11 cellular contexts compared by ENCODE assay signal in the genomic region with DNA sequence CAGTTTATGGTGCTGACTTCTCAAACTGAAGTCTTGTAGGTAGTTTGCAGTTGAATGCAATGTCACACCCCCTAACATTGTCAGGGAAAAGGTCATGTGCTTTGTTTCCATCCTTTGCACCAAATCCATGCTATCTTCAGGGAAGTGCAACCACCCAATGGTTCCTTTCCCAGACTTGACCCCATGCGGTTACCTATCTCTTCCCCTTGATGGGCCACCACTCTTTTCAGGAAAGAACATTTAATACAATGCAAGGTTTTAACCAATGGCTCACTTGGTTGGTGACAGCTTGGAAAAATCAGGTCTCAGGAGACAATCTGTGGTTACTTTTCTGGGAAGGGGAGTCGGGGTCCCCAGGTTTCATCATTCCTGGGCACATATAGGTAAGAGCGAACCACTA. TPM values are rescaled to one million over a fixed set of nuclear protein-coding genes. Genes with fewer than 3 reads are reported as not detected.
DNase-seq lines count a peak whose midpoint lies in the region; ATAC-seq, FAIRE-seq and TF ChIP-seq lines count a peak whose summit lies in the region.
"Had no signal": no experiment of that assay in that cellular context is flagged by ENCODE, and none has a peak within 500 bp of the region (broad histone marks: within the 10 kb centered on the region; RNA-seq: fewer than 3 reads in every experiment).

No MANE protein-coding gene starts in this region.

- H3K4me3 Mint-ChIP-seq in type B pancreatic cell: peak overlapping the region; percentile 87

- H3K36me3 ChIP-seq in heart right ventricle (no peaks in the 10 kb centered on the region), ascending aorta (no peaks in the 10 kb centered on the region), right lobe of liver (no peaks in the 10 kb centered on the region)

- no peak for TF ChIP-seq POLR2A in right lobe of liver (IDR thresholded peaks at IDR 0.05)

- DNase-seq in heart right ventricle: no peak
- no peak for DNase-seq in Right ventricle myocardium superior
- DNase-seq in ascending aorta (ENCODE audit: low spot score in 2 of 2): no peak
- DNase-seq in right lobe of liver: no peak
- DNase-seq in type B pancreatic cell (ENCODE audit: extremely low spot score, unreplicated experiment): no peak
- DNase-seq in KG1 (lab: John Stamatoyannopoulos, UW): no peak
- no peak for DNase-seq in D721Med (ENCODE audit: insufficient read length, low spot score)
- DNase-seq: activated CD8-positive, alpha-beta memory T cell treated with anti-CD3 and anti-CD28 coated beads, Interleukin-2, amount 50 U/mL, for 48 hours; Karpas-422 had no signal

- no peak overlapping the region for H3K27ac Mint-ChIP-seq in type B pancreatic cell

- H3K4me1 ChIP-seq in heart right ventricle: peaks cover 9 to 46% (median 37%) of the 10 kb centered on the region in 9 donors
- peaks cover 3 to 23% of the 10 kb centered on the region in 2 donors for H3K4me1 ChIP-seq in ascending aorta
- H3K4me1 ChIP-seq in right lobe of liver: peaks cover 0 to 21% (median 0%) of the 10 kb centered on the region in 4 donors

- peaks cover 3% of the 10 kb centered on the region for H3K36me3 Mint-ChIP-seq in type B pancreatic cell

- H3K27ac ChIP-seq in heart right ventricle (no peak overlapping the region), ascending aorta (peak overlapping the region in 1 of 2 donors; percentile 84), right lobe of liver (no peak overlapping the region)

- H3K4me1 Mint-ChIP-seq in type B pancreatic cell (ENCODE audit: unreplicated experiment): peaks cover 29% of the 10 kb centered on the region

- ATAC-seq in heart right ventricle (no peak), Right ventricle myocardium superior (ENCODE audit: poor library complexity) (no peak), right lobe of liver (no peak), HG03175 (IDR thresholded peaks at IDR 0.05; ENCODE audit: unreplicated experiment) (no peak)

- intact Hi-C loops in heart right ventricle (cut with DNase I) (loop anchor here in 7 of 10 donors (5.0 to 10.0 kb wide), 11 partner anchors 43 to 498 kb away; partner anchors contain the start of genes CAPRIN1 (in 1 of the 7) and NAT10 (in 1 of the 7)), Right ventricle myocardium superior (cut with DNase I) (no loop called here), ascending aorta (cut with DNase I) (loop anchor here (2.0 to 5.0 kb wide), 3 partner anchors 25 to 663 kb away; partner anchors contain the start of gene CAT), right lobe of liver (cut with DNase I) (loop anchor here in 1 of 2 donors (5.0 kb wide), 1 partner anchor 183 kb away; no protein-coding TSS in a partner anchor)

- no peaks in the 10 kb centered on the region for H3K9me3 ChIP-seq in heart right ventricle
- no peaks in the 10 kb centered on the region for H3K9me3 ChIP-seq in ascending aorta
- no peaks in the 10 kb centered on the region for H3K9me3 ChIP-seq in right lobe of liver

- FAIRE-seq in D721Med (lab: Jason Lieb, UNC): no peak
- FAIRE-seq: RCC 7860 had no signal

- H3K4me3 ChIP-seq in heart right ventricle (peak overlapping the region in 9 of 10 donors; percentile 58 to 88 (median 71)), ascending aorta (peak overlapping the region; percentile 81 to 84), right lobe of liver (peak overlapping the region; percentile 68 to 86 (median 71))

- WGBS in heart right ventricle, 2 donors: 73 to 74% methylated on average over 3 of the region's 3 CpGs
- WGBS in right lobe of liver (ENCODE audit: insufficient coverage, low coverage, low lambda C conversion rate, missing lambda C conversion rate): 78% methylated on average over 1 of the region's 3 CpGs

- TF ChIP-seq CTCF in heart right ventricle (IDR thresholded peaks at IDR 0.05) (no peak), ascending aorta (IDR thresholded peaks at IDR 0.05) (no peak), right lobe of liver (IDR thresholded peaks at IDR 0.05) (no peak), type B pancreatic cell (conservative IDR thresholded peaks at IDR 0.05) (no peak), D721Med (IDR thresholded peaks at IDR 0.05; ENCODE audit: insufficient read depth, missing control alignments) (no peak)

- H3K27me3 ChIP-seq in heart right ventricle (peaks cover 0 to 43% (median 29%) of the 10 kb centered on the region in 7 donors), ascending aorta (no peaks in the 10 kb centered on the region), right lobe of liver (no peaks in the 10 kb centered on the region)

- H3K27me3 Mint-ChIP-seq in type B pancreatic cell: peaks cover 29% of the 10 kb centered on the region

- H3K9me3 Mint-ChIP-seq in type B pancreatic cell: no peaks in the 10 kb centered on the region

RNA-seq across cellular contexts. Expression of gene ABTB2, which starts 2.1 kb away (rescaled TPM):
- total RNA-seq in heart right ventricle (10 to 100 TPM in 9 of 10 donors, 1 to 10 TPM in 1; 7.3 to 19.1 (median 15.8) TPM), Right ventricle myocardium superior (15.9 TPM), ascending aorta (7.9 TPM), right lobe of liver (10 to 100 TPM in 3 of 6 experiments, 1 to 10 TPM in 3; 6.0 to 14.9 (median 10.0) TPM), type B pancreatic cell (ENCODE audit: low replicate concordance) (9.0 and 13.5 TPM in 2 replicates)
- polyA plus RNA-seq in heart right ventricle: 10 to 100 TPM in 1 of 2 donors, 1 to 10 TPM in 1; 2.5 to 11.0 TPM
